14 cellular contexts compared by ENCODE assay signal in the genomic region with DNA sequence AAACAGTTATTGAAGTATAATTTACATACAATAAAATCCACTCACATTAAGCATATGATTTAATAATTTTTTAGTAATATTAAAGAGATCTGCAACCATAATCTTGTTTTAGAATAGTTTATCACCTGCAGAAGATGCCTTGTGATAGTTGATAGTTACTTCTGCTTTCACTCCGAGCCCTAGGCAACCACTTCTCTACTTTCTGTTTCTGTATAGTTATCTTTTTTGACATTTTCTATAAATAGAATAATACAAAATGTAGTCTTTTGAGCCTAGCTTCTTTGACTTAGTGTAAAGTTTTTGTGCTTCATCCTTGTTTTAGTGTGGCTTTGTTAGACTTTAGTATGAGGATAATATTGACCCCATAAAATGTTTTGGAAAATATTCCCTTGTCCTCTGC.
DNase-seq lines count a peak whose midpoint lies in the region; ATAC-seq, FAIRE-seq and TF ChIP-seq lines count a peak whose summit lies in the region.
"Had no signal": no experiment of that assay in that cellular context is flagged by ENCODE, and none has a peak within 500 bp of the region (broad histone marks: within the 10 kb centered on the region; RNA-seq: fewer than 3 reads in every experiment).

No MANE protein-coding gene starts in this region.

- peaks cover 15% of the 10 kb centered on the region for H3K36me3 ChIP-seq in OCI-LY1 (ENCODE audit: insufficient read depth, low read length)
- no peaks in the 10 kb centered on the region for H3K36me3 ChIP-seq in naive thymus-derived CD4-positive, alpha-beta T cell (ENCODE audit: control insufficient read depth in 2 of 3, insufficient read depth in 3 of 3, low read length in 3 of 3)

- no peak overlapping the region for H3K9ac ChIP-seq in OCI-LY1 (ENCODE audit: low read length)

- H3K27ac Mint-ChIP-seq in naive thymus-derived CD4-positive, alpha-beta T cell: no peak overlapping the region
- H3K27ac Mint-ChIP-seq: activated naive CD4-positive, alpha-beta T cell treated with anti-CD3 and anti-CD28 coated beads, Interleukin-2, amount 50 U/mL, for 72 hours had no signal

- H3K4me2 ChIP-seq in OCI-LY1 (ENCODE audit: low read length): peak overlapping the region; percentile 52

- CTCF ChIA-PET in naive thymus-derived CD4-positive, alpha-beta T cell (lab: Charles Lee): no interaction called here

- no peak overlapping the region for H3K4me3 Mint-ChIP-seq in naive thymus-derived CD4-positive, alpha-beta T cell

- H3K27me3 ChIP-seq in OCI-LY1 (ENCODE audit: insufficient read depth, low read length): no peaks in the 10 kb centered on the region
- H3K27me3 ChIP-seq in naive thymus-derived CD4-positive, alpha-beta T cell (ENCODE audit: control insufficient read depth in 2 of 2, insufficient read depth in 2 of 2, low read length in 2 of 2): peaks cover 0 to 4% of the 10 kb centered on the region in 2 donors

- peaks cover 21% of the 10 kb centered on the region for H3K4me1 ChIP-seq in OCI-LY1 (ENCODE audit: insufficient read depth, low read length, severe bottlenecking)
- no peaks in the 10 kb centered on the region for H3K4me1 ChIP-seq in naive thymus-derived CD4-positive, alpha-beta T cell (ENCODE audit: control insufficient read depth in 2 of 2, insufficient read depth in 2 of 2, low read length in 2 of 2)

- H3K4me1 Mint-ChIP-seq in naive thymus-derived CD4-positive, alpha-beta T cell: peaks cover 0 to 7% (median 3%) of the 10 kb centered on the region in 7 donors

- intact Hi-C loops in naive thymus-derived CD4-positive, alpha-beta T cell (cut with micrococcal nuclease): loop anchor here in 1 of 2 donors (5.0 kb wide), 1 partner anchor 88 kb away; no protein-coding TSS in a partner anchor

- no peak for FAIRE-seq in GM12891 (lab: Jason Lieb, UNC)
- FAIRE-seq: endothelial cell of umbilical vein, H1 had no signal

- no peak for TF ChIP-seq CTCF in OCI-LY1 (IDR thresholded peaks at IDR 0.05; ENCODE audit: low read length)

- peaks cover 11% of the 10 kb centered on the region; the same call in 1 of the 2 replicates for H3K9me3 ChIP-seq in OCI-LY1 (ENCODE audit: low read length)
- peaks cover 0 to 5% (median 4%) of the 10 kb centered on the region in 3 experiments for H3K9me3 ChIP-seq in naive thymus-derived CD4-positive, alpha-beta T cell (ENCODE audit: control insufficient read depth in 2 of 3, low read length in 3 of 3)

- no peaks in the 10 kb centered on the region for H3F3A ChIP-seq in OCI-LY1 (ENCODE audit: insufficient read depth, low read length)

- H3K9me2 ChIP-seq in OCI-LY1 (ENCODE audit: low read depth, low read length): no peaks in the 10 kb centered on the region

- DNase-seq in GM12891 (ENCODE audit: insufficient read length, low spot score) (peak; percentile 3), AG08396 (ENCODE audit: low spot score) (no peak), NCI-H510A treated with DMSO at 0.1 percent for 48 hours (lab: John Stamatoyannopoulos, UW) (no peak)
- no peak for DNase-seq in naive thymus-derived CD4-positive, alpha-beta T cell
- no peak for DNase-seq in activated CD8-positive, alpha-beta memory T cell treated with anti-CD3 and anti-CD28 coated beads, Interleukin-2, amount 50 U/mL, for 48 hours
- DNase-seq: NCI-H1417 treated with DMSO at 0.1 percent for 48 hours, T1000 had no signal

- H3K9me3 Mint-ChIP-seq in naive thymus-derived CD4-positive, alpha-beta T cell: peaks cover 0 to 32% (median 12%) of the 10 kb centered on the region in 11 donors

- no peak overlapping the region for H2AFZ ChIP-seq in OCI-LY1 (ENCODE audit: low read length)

- peak overlapping the region; percentile 18 for H3K4me3 ChIP-seq in OCI-LY1 (ENCODE audit: low read depth, low read length, poor library complexity, severe bottlenecking)
- H3K4me3 ChIP-seq in naive thymus-derived CD4-positive, alpha-beta T cell (ENCODE audit: low read length): no peak overlapping the region

- no peak for TF ChIP-seq POLR2A in GM12891 (IDR thresholded peaks at IDR 0.05; ENCODE audit: low read depth, low read length)

- peak; percentile 95 for ATAC-seq in GM21360 (IDR thresholded peaks at IDR 0.05; ENCODE audit: unreplicated experiment)
- ATAC-seq in HG03097 (IDR thresholded peaks at IDR 0.05; ENCODE audit: low FRiP score, unreplicated experiment): peak; percentile 83
- ATAC-seq in naive thymus-derived CD4-positive, alpha-beta T cell: no peak
- ATAC-seq: activated naive CD4-positive, alpha-beta T cell treated with anti-CD3 and anti-CD28 coated beads, Interleukin-2, amount 50 U/mL, for 72 hours; left lobe of liver had no signal

- POLR2A ChIA-PET in naive thymus-derived CD4-positive, alpha-beta T cell (lab: Charles Lee): no interaction called here

- no peaks in the 10 kb centered on the region for H4K20me1 ChIP-seq in OCI-LY1 (ENCODE audit: insufficient read depth, low read length)

- H3K36me3 Mint-ChIP-seq in naive thymus-derived CD4-positive, alpha-beta T cell: peaks cover 16 to 70% (median 59%) of the 10 kb centered on the region in 5 donors

- no peaks in the 10 kb centered on the region for H3K79me2 ChIP-seq in OCI-LY1 (ENCODE audit: insufficient read depth, low read length)

- no peaks in the 10 kb centered on the region for H3K27me3 Mint-ChIP-seq in naive thymus-derived CD4-positive, alpha-beta T cell

- H3K27ac ChIP-seq in OCI-LY1 (ENCODE audit: low read depth, low read length, poor library complexity, severe bottlenecking): peak overlapping the region; percentile 68
- H3K27ac ChIP-seq in naive thymus-derived CD4-positive, alpha-beta T cell (ENCODE audit: low read depth, low read length): no peak overlapping the region

TF ChIP-seq in GM12891, 5 proteins besides CTCF, POLR2A, EP300 and RAD21:
- TF ChIP-seq PAX5 (IDR thresholded peaks at IDR 0.05; ENCODE audit: insufficient read depth, low read length, severe bottlenecking) (no peak), SPI1 (IDR thresholded peaks at IDR 0.05; ENCODE audit: low read depth, low read length) (peak; percentile 68)
